Comparison of ENCODE assay signal across 16 cellular contexts in genomic region chr1:19466112-19466561, GRCh38. TPM values are rescaled to one million over a fixed set of nuclear protein-coding genes. Genes with fewer than 3 reads are reported as not detected.
DNase-seq lines count a peak whose midpoint lies in the region; FAIRE-seq and TF ChIP-seq lines count a peak whose summit lies in the region.
"Had no signal": no experiment of that assay in that cellular context is flagged by ENCODE, and none has a peak within 500 bp of the region (broad histone marks: within the 10 kb centered on the region; RNA-seq: fewer than 3 reads in every experiment).

No MANE protein-coding gene starts in this region.

- peaks cover 96% of the 10 kb centered on the region for H4K20me1 ChIP-seq in astrocyte (ENCODE audit: insufficient read depth, low read length)

- no peak overlapping the region for H4K91ac ChIP-seq in mesenchymal stem cell (ENCODE audit: low read length)

- no peak overlapping the region for H3K4ac ChIP-seq in mesenchymal stem cell (ENCODE audit: low read depth in 1 of 2, low read length in 2 of 2)

- peaks cover 95% of the 10 kb centered on the region for H3K4me1 Mint-ChIP-seq in activated CD4-positive, alpha-beta T cell treated with anti-CD3 and anti-CD28 coated beads, Interleukin-2, amount 10 ng/mL, durations not matched to agents 7 days and 5 days
- peaks cover 50% of the 10 kb centered on the region for H3K4me1 Mint-ChIP-seq in astrocyte (ENCODE audit: low read depth, unreplicated experiment)

- H3K27ac ChIP-seq in astrocyte (ENCODE audit: low read depth, low read length) (no peak overlapping the region), mesenchymal stem cell (ENCODE audit: low read length, poor library complexity, severe bottlenecking) (no peak overlapping the region), thymus (ENCODE audit: low read depth) (peak overlapping the region; percentile 62)
- H3K27ac ChIP-seq: A549 had no signal

- H2BK120ac ChIP-seq in mesenchymal stem cell (ENCODE audit: low read depth, low read length) = no peak overlapping the region

- peaks cover 22% of the 10 kb centered on the region for H3K4me1 ChIP-seq in astrocyte (ENCODE audit: insufficient read depth, low read length)
- H3K4me1 ChIP-seq in mesenchymal stem cell (ENCODE audit: control insufficient read depth, insufficient read depth, low read depth, low read length) = peaks cover 35% of the 10 kb centered on the region
- peaks cover 27% of the 10 kb centered on the region for H3K4me1 ChIP-seq in thymus (ENCODE audit: control insufficient read depth, insufficient read depth, low read length)

- CTCF ChIA-PET in activated CD4-positive, alpha-beta T cell treated with anti-CD3 and anti-CD28 coated beads, Interleukin-2, amount 10 ng/mL, durations not matched to agents 7 days and 5 days (lab: Charles Lee) = interaction anchor here (0.7 to 1.8 kb wide), 4 partner anchors 18 to 188 kb away, joined by 4 to 8 read pairs (median 4); no protein-coding TSS in a partner anchor

- no peak overlapping the region for H3K23ac ChIP-seq in mesenchymal stem cell (ENCODE audit: low read length in 2 of 2)

- DNase-seq in activated CD4-positive, alpha-beta T cell treated with anti-CD3 and anti-CD28 coated beads, Interleukin-2, amount 10 ng/mL, durations not matched to agents 7 days and 5 days = no peak
- no peak for DNase-seq in activated CD4-positive, alpha-beta T cell treated with anti-CD3 and anti-CD28 coated beads for 48 hours
- no peak for DNase-seq in astrocyte (ENCODE audit: low read depth)
- DNase-seq in mesenchymal stem cell = no peak
- no peak for DNase-seq in GM10266 (ENCODE audit: extremely low spot score)
- no peak for DNase-seq in NCI-H345 (lab: John Stamatoyannopoulos, UW)
- DNase-seq in NCI-H526 (lab: John Stamatoyannopoulos, UW) = no peak
- DNase-seq: activated CD4-positive, CD25-positive, alpha-beta regulatory T cell treated with anti-CD3 and anti-CD28 coated beads, Interleukin-2, amount 50 U/mL, for 72 hours; NCI-H1436; NCI-H748 treated with DMSO at 0.1 percent for 48 hours; SIG-M5 had no signal

- H3K9me3 ChIP-seq in astrocyte (ENCODE audit: insufficient read depth, low read depth, low read length) (no peaks in the 10 kb centered on the region), mesenchymal stem cell (ENCODE audit: control insufficient read depth, low read length) (no peaks in the 10 kb centered on the region), thymus (ENCODE audit: control insufficient read depth) (no peaks in the 10 kb centered on the region)
- H3K9me3 ChIP-seq: A549 had no signal

- peak overlapping the region in 1 of 2 experiments; percentile 3 for H2BK12ac ChIP-seq in mesenchymal stem cell (ENCODE audit: low read length in 2 of 2)

- peaks cover 1% of the 10 kb centered on the region for H3K79me1 ChIP-seq in mesenchymal stem cell (replicated peaks; ENCODE audit: low read length, poor library complexity, severe bottlenecking)

- H3K36me3 Mint-ChIP-seq in activated CD4-positive, alpha-beta T cell treated with anti-CD3 and anti-CD28 coated beads, Interleukin-2, amount 10 ng/mL, durations not matched to agents 7 days and 5 days (ENCODE audit: low read depth) = peaks cover 57% of the 10 kb centered on the region
- peaks cover 6% of the 10 kb centered on the region for H3K36me3 Mint-ChIP-seq in astrocyte (ENCODE audit: low read depth, unreplicated experiment)

- H2BK15ac ChIP-seq in mesenchymal stem cell (ENCODE audit: low read depth, poor library complexity, severe bottlenecking) = no peak overlapping the region

- H3K9ac ChIP-seq in astrocyte (ENCODE audit: low read length) (no peak overlapping the region), mesenchymal stem cell (ENCODE audit: low read length) (peak overlapping the region; percentile 4)

- H3K27me3 Mint-ChIP-seq in activated CD4-positive, alpha-beta T cell treated with anti-CD3 and anti-CD28 coated beads, Interleukin-2, amount 10 ng/mL, durations not matched to agents 7 days and 5 days = no peaks in the 10 kb centered on the region
- H3K27me3 Mint-ChIP-seq in astrocyte (ENCODE audit: low read depth, unreplicated experiment) = no peaks in the 10 kb centered on the region

- H3K79me2 ChIP-seq in astrocyte (ENCODE audit: insufficient read depth, low read length) = peaks cover 97% of the 10 kb centered on the region

- H3K27ac Mint-ChIP-seq in activated CD4-positive, alpha-beta T cell treated with anti-CD3 and anti-CD28 coated beads, Interleukin-2, amount 10 ng/mL, durations not matched to agents 7 days and 5 days = peak overlapping the region; percentile 90
- H3K27ac Mint-ChIP-seq in astrocyte (ENCODE audit: unreplicated experiment) = peak overlapping the region; percentile 12

- H2BK5ac ChIP-seq in mesenchymal stem cell (ENCODE audit: low read depth, low read length, poor library complexity, severe bottlenecking) = no peak overlapping the region

- H3K4me3 ChIP-seq in astrocyte (ENCODE audit: insufficient read depth, low read depth, low read length) (no peak overlapping the region), mesenchymal stem cell (ENCODE audit: insufficient read depth in 1 of 2, low read depth in 1 of 2, low read length in 2 of 2) (no peak overlapping the region), thymus (ENCODE audit: low read length) (no peak overlapping the region)
- H3K4me3 ChIP-seq: A549, lung had no signal

- H2AFZ ChIP-seq in astrocyte (ENCODE audit: low read depth, low read length) (no peak overlapping the region), mesenchymal stem cell (ENCODE audit: low read depth, low read length) (no peak overlapping the region)

- H3K4me3 Mint-ChIP-seq in activated CD4-positive, alpha-beta T cell treated with anti-CD3 and anti-CD28 coated beads, Interleukin-2, amount 10 ng/mL, durations not matched to agents 7 days and 5 days = no peak overlapping the region
- no peak overlapping the region for H3K4me3 Mint-ChIP-seq in astrocyte (ENCODE audit: unreplicated experiment)

- H3K36me3 ChIP-seq in astrocyte (ENCODE audit: insufficient read depth, low read length) (peaks cover 5% of the 10 kb centered on the region), mesenchymal stem cell (ENCODE audit: control insufficient read depth in 1 of 2, insufficient read depth in 2 of 2, low read depth in 1 of 2, low read length in 2 of 2) (peaks cover 14 to 40% of the 10 kb centered on the region in 2 experiments), thymus (ENCODE audit: control insufficient read depth, insufficient read depth) (peaks cover 9% of the 10 kb centered on the region)

- no peaks in the 10 kb centered on the region for H3K27me3 ChIP-seq in astrocyte (ENCODE audit: insufficient read depth, low read length)
- no peaks in the 10 kb centered on the region for H3K27me3 ChIP-seq in mesenchymal stem cell (ENCODE audit: control insufficient read depth in 1 of 2, insufficient read depth in 1 of 2, low read length in 2 of 2)
- H3K27me3 ChIP-seq in thymus (ENCODE audit: control insufficient read depth, insufficient read depth) = no peaks in the 10 kb centered on the region

- TF ChIP-seq CTCF in astrocyte (IDR thresholded peaks at IDR 0.05; ENCODE audit: insufficient read depth, low read depth, low read length) = no peak
- TF ChIP-seq CTCF in GM10266 (IDR thresholded peaks at IDR 0.05; ENCODE audit: control insufficient read depth, insufficient read depth, low read depth, missing control alignments) = no peak

- H2AK5ac ChIP-seq in mesenchymal stem cell (ENCODE audit: low read length, severe bottlenecking) = no peak overlapping the region

- POLR2A ChIA-PET in activated CD4-positive, alpha-beta T cell treated with anti-CD3 and anti-CD28 coated beads, Interleukin-2, amount 10 ng/mL, durations not matched to agents 7 days and 5 days (lab: Charles Lee) = no interaction called here

- no peak overlapping the region for H3K4me2 ChIP-seq in astrocyte (ENCODE audit: low read length)
- no peak overlapping the region for H3K4me2 ChIP-seq in mesenchymal stem cell (ENCODE audit: low read length, poor library complexity, severe bottlenecking)
- H3K4me2 ChIP-seq: A549 had no signal

- no peak overlapping the region for H3K14ac ChIP-seq in mesenchymal stem cell (ENCODE audit: low read length in 2 of 2)

- peaks cover 7% of the 10 kb centered on the region for H3K9me3 Mint-ChIP-seq in activated CD4-positive, alpha-beta T cell treated with anti-CD3 and anti-CD28 coated beads, Interleukin-2, amount 10 ng/mL, durations not matched to agents 7 days and 5 days
- H3K9me3 Mint-ChIP-seq in astrocyte (ENCODE audit: unreplicated experiment) = no peaks in the 10 kb centered on the region

- H4K8ac ChIP-seq in mesenchymal stem cell (ENCODE audit: low read length) = peak overlapping the region; percentile 16

- WGBS in mesenchymal stem cell = 72% methylated on average over 9 of the region's 9 CpGs
- WGBS in thymus = 70% methylated on average over 9 of the region's 9 CpGs

- no peak for FAIRE-seq in astrocyte (lab: Jason Lieb, UNC)
- FAIRE-seq: A549, GM19239, H54 had no signal

- no peak overlapping the region for H3K18ac ChIP-seq in mesenchymal stem cell (ENCODE audit: low read depth in 1 of 2, low read length in 2 of 2)

RNA-seq across cellular contexts. Expression of gene CAPZB, which starts 19.2 kb away (rescaled TPM):
- 100 to 1,000 TPM; 529 to 567 TPM for total RNA-seq in activated CD4-positive, alpha-beta T cell treated with anti-CD3 and anti-CD28 coated beads, Interleukin-2, amount 10 ng/mL, durations not matched to agents 7 days and 5 days
- total RNA-seq in astrocyte = 458 and 459 TPM in 2 replicates
- polyA plus RNA-seq in mesenchymal stem cell (2013, experiment 1 of 2) = 431 TPM
- 426 TPM for polyA plus RNA-seq in mesenchymal stem cell (2013, experiment 2 of 2)
- polyA plus RNA-seq in thymus = 255 TPM
